Comparison of ENCODE assay signal across 10 cellular contexts in the genomic region with DNA sequence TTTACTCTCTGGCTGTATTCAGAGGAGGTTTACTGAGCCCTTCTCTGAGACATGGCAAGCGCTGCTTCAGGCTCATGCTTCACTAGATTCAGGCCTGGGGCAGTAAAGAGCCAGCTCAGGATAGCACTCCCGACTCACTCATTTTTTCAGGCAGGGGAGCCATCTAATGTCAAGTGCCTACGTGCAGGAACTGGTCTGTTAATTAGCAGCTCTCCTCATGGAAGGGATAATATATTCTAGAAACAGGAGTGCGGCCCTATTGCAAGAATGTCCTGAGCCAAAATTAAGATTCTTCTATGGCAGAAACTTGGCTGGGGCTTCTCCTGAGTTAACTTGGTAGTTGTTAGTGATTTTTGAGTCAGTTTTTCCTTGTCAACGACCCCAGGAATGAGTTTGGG.
DNase-seq lines count a peak whose midpoint lies in the region; ATAC-seq and TF ChIP-seq lines count a peak whose summit lies in the region.
"Had no signal": no experiment of that assay in that cellular context is flagged by ENCODE, and none has a peak within 500 bp of the region (broad histone marks: within the 10 kb centered on the region; RNA-seq: fewer than 3 reads in every experiment).

No MANE protein-coding gene starts in this region.

- no peaks in the 10 kb centered on the region for H3K27me3 Mint-ChIP-seq in chondrocyte (ENCODE audit: low read depth)

- no peaks in the 10 kb centered on the region for H3K36me3 ChIP-seq in right lobe of liver
- no peaks in the 10 kb centered on the region for H3K36me3 ChIP-seq in transverse colon

- TF ChIP-seq POLR2A in right lobe of liver (IDR thresholded peaks at IDR 0.05) (no peak), transverse colon (IDR thresholded peaks at IDR 0.05) (no peak)

- in situ Hi-C loops in transverse colon (cut with MboI; ENCODE audit: low pct_ligation_motif_present in 1 of 4, low pct_unique_long_range_greater_than_20kb in 1 of 4, low sequenced_read_pairs in 3 of 4): no loop called here

- H3K27ac Mint-ChIP-seq in chondrocyte (ENCODE audit: unreplicated experiment): peak overlapping the region; percentile 89
- H3K27ac Mint-ChIP-seq: effector memory CD8-positive, alpha-beta T cell had no signal

- H3K4me3 ChIP-seq in right lobe of liver (no peak overlapping the region), transverse colon (no peak overlapping the region)

- H3K4me3 Mint-ChIP-seq in chondrocyte (ENCODE audit: unreplicated experiment): no peak overlapping the region
- H3K4me3 Mint-ChIP-seq: effector memory CD8-positive, alpha-beta T cell had no signal

- intact Hi-C loops in right lobe of liver (cut with DNase I) (no loop called here), transverse colon (cut with DNase I; ENCODE audit: low total_unique reads) (loop anchor here (10.0 kb wide), 1 partner anchor 105 kb away; no protein-coding TSS in a partner anchor)

- peaks cover 4% of the 10 kb centered on the region for H3K9me3 Mint-ChIP-seq in chondrocyte (ENCODE audit: low read depth)
- H3K9me3 Mint-ChIP-seq: effector memory CD8-positive, alpha-beta T cell had no signal

- TF ChIP-seq EP300 in transverse colon (IDR thresholded peaks at IDR 0.05; ENCODE audit: low read depth): no peak

- ATAC-seq in right lobe of liver: no peak
- ATAC-seq in GM21526 (IDR thresholded peaks at IDR 0.05; ENCODE audit: low FRiP score, unreplicated experiment): no peak
- ATAC-seq: effector memory CD8-positive, alpha-beta T cell had no signal

- WGBS in right lobe of liver (ENCODE audit: insufficient coverage, low coverage, low lambda C conversion rate, missing lambda C conversion rate): 71% methylated on average over 3 of the region's 5 CpGs
- WGBS in transverse colon (ENCODE audit: low coverage in 1 of 2), 2 donors: 0 to 41% methylated on average over 1 to 5 of the region's 5 CpGs

- DNase-seq in NCI-H1436 (lab: John Stamatoyannopoulos, UW): peak; percentile 14
- DNase-seq in NCI-H1436 treated with DMSO at 0.1 percent for 48 hours (lab: John Stamatoyannopoulos, UW): no peak
- no peak for DNase-seq in chondrocyte (ENCODE audit: low spot score)
- DNase-seq in right lobe of liver: no peak
- DNase-seq in transverse colon: no peak
- DNase-seq in D341Med (ENCODE audit: low spot score): no peak
- no peak for DNase-seq in NCI-H748 treated with DMSO at 0.1 percent for 48 hours (lab: John Stamatoyannopoulos, UW)
- DNase-seq: effector memory CD8-positive, alpha-beta T cell; NCI-H446 treated with DMSO at 0.1 percent for 48 hours had no signal

- H3K27me3 ChIP-seq in right lobe of liver: no peaks in the 10 kb centered on the region
- no peaks in the 10 kb centered on the region for H3K27me3 ChIP-seq in transverse colon

- H3K4me1 ChIP-seq in right lobe of liver (peaks cover 0 to 18% (median 0%) of the 10 kb centered on the region in 4 donors), transverse colon (peaks cover 47 to 73% (median 65%) of the 10 kb centered on the region in 4 donors)

- peaks cover 1% of the 10 kb centered on the region for H3K36me3 Mint-ChIP-seq in chondrocyte (ENCODE audit: low read depth)

- H3K9me3 ChIP-seq in right lobe of liver (no peaks in the 10 kb centered on the region), transverse colon (no peaks in the 10 kb centered on the region)

- H3K4me1 Mint-ChIP-seq in chondrocyte (ENCODE audit: low read depth): peaks cover 79% of the 10 kb centered on the region

- peak; percentile 35 for TF ChIP-seq CTCF in chondrocyte (IDR thresholded peaks at IDR 0.05)
- no peak for TF ChIP-seq CTCF in right lobe of liver (IDR thresholded peaks at IDR 0.05)
- TF ChIP-seq CTCF in transverse colon (IDR thresholded peaks at IDR 0.05): no peak

- H3K27ac ChIP-seq in right lobe of liver: peak overlapping the region in 2 of 3 donors; percentile 6 to 61
- peak overlapping the region; percentile 81 to 85 (median 82) for H3K27ac ChIP-seq in transverse colon
